ENCODE assay signal across 13 cellular contexts in genomic region chr3:73498764-73499622, GRCh38.
DNase-seq lines count a peak whose midpoint lies in the region; ATAC-seq and TF ChIP-seq lines count a peak whose summit lies in the region.
"Had no signal": no experiment of that assay in that cellular context is flagged by ENCODE, and none has a peak within 500 bp of the region (broad histone marks: within the 10 kb centered on the region; RNA-seq: fewer than 3 reads in every experiment).

No MANE protein-coding gene starts in this region.

- H3K4me1 ChIP-seq in ascending aorta, result peaks cover 0 to 28% of the 10 kb centered on the region in 2 donors
- H3K4me1 ChIP-seq: BLaER1 treated with 17β-estradiol and CSF1 and Interleukin-3, amounts not matched to agents 10 nM and 100 nM had no signal

- no peak overlapping the region for H3K27ac ChIP-seq in ascending aorta
- H3K27ac ChIP-seq: BLaER1 treated with 17β-estradiol and CSF1 and Interleukin-3, amounts not matched to agents 10 nM and 100 nM had no signal

- no peak overlapping the region for H3K4me3 ChIP-seq in ascending aorta
- H3K4me3 ChIP-seq: BLaER1 treated with 17β-estradiol and CSF1 and Interleukin-3, amounts not matched to agents 10 nM and 100 nM had no signal

- no peaks in the 10 kb centered on the region for H3K27me3 ChIP-seq in ascending aorta
- H3K27me3 ChIP-seq: BLaER1 treated with 17β-estradiol and CSF1 and Interleukin-3, amounts not matched to agents 10 nM and 100 nM had no signal

- no peaks in the 10 kb centered on the region for H3K36me3 ChIP-seq in ascending aorta
- H3K36me3 ChIP-seq: BLaER1 treated with 17β-estradiol and CSF1 and Interleukin-3, amounts not matched to agents 10 nM and 100 nM had no signal

- DNase-seq in ELR (ENCODE audit: low read depth) (peak; percentile 7), ascending aorta (ENCODE audit: low spot score in 2 of 2) (no peak), NCI-H1694 treated with DMSO at 0.1 percent for 48 hours (lab: John Stamatoyannopoulos, UW) (no peak)
- DNase-seq: activated naive CD8-positive, alpha-beta T cell treated with anti-CD3 and anti-CD28 coated beads for 36 hours; cortex of kidney; H7; NCI-H2081 treated with DMSO at 0.1 percent for 48 hours had no signal

- ATAC-seq in GM18520 (IDR thresholded peaks at IDR 0.05; ENCODE audit: unreplicated experiment), result peak; percentile 51
- peak; percentile 45 for ATAC-seq in HG03039 (IDR thresholded peaks at IDR 0.05; ENCODE audit: unreplicated experiment)
- ATAC-seq in esophagus mucosa, result peak; percentile 51
- no peak for ATAC-seq in GM18519 (IDR thresholded peaks at IDR 0.05; ENCODE audit: low FRiP score, unreplicated experiment)
- ATAC-seq in GM18909 (IDR thresholded peaks at IDR 0.05; ENCODE audit: poor library complexity, unreplicated experiment), result no peak

- intact Hi-C loops in ascending aorta (cut with DNase I), result loop anchor here (10.0 kb wide), 1 partner anchor 274 kb away; no protein-coding TSS in a partner anchor

- no peaks in the 10 kb centered on the region for H3K9me3 ChIP-seq in ascending aorta
- H3K9me3 ChIP-seq: BLaER1 treated with 17β-estradiol and CSF1 and Interleukin-3, amounts not matched to agents 10 nM and 100 nM had no signal

- TF ChIP-seq CTCF in ascending aorta (IDR thresholded peaks at IDR 0.05), result no peak

Comparison
In these comparisons a context has a peak if more than half of its experiments do, and no peak if none do; other contexts are left out.
1. ATAC-seq: peak in GM18520 (single experiment), HG03039 (single experiment) and esophagus mucosa (single experiment); none in GM18519 (single experiment) and GM18909 (single experiment).